1 cellular context compared by ENCODE assay signal in genomic region chr16:55323637-55324490, GRCh38.
TF ChIP-seq lines count a peak whose summit lies in the region.

Gene IRX6, plus strand, starts transcription at chr16:55324203. Its CDS starts 889 bp downstream, at chr16:55325092.

TF ChIP-seq in GM12878, 131 proteins besides CTCF, POLR2A, EP300 and RAD21:
- TF ChIP-seq MEF2B (IDR thresholded peaks at IDR 0.05; ENCODE audit: partially characterized antibody, poor library complexity, severe bottlenecking) (no peak), TCF12 (IDR thresholded peaks at IDR 0.05; ENCODE audit: low read depth, low read length) (no peak), ATF2 (IDR thresholded peaks at IDR 0.05; ENCODE audit: low read length) (no peak), MAX (IDR thresholded peaks at IDR 0.05; ENCODE audit: low read depth, low read length) (no peak), E4F1 (IDR thresholded peaks at IDR 0.05; ENCODE audit: borderline replicate concordance, partially characterized antibody) (no peak), IRF5 (IDR thresholded peaks at IDR 0.05; ENCODE audit: borderline replicate concordance) (no peak), ZBTB4 (CRISPR knock-in tag; IDR thresholded peaks at IDR 0.05) (no peak), SMAD5 (IDR thresholded peaks at IDR 0.05; ENCODE audit: low read depth) (no peak), HDAC2 (IDR thresholded peaks at IDR 0.05) (no peak), HCFC1 (IDR thresholded peaks at IDR 0.05; ENCODE audit: low read length) (no peak), EED (IDR thresholded peaks at IDR 0.05; ENCODE audit: low read depth) (no peak), BCL11A (IDR thresholded peaks at IDR 0.05; ENCODE audit: low read depth, low read length) (no peak), POLR2AphosphoS2 (IDR thresholded peaks at IDR 0.05; ENCODE audit: low read depth, low read length) (no peak), TAF1 (IDR thresholded peaks at IDR 0.05; ENCODE audit: borderline replicate concordance, low read depth, low read length) (no peak), IRF3 (IDR thresholded peaks at IDR 0.05) (no peak), CBX5 (IDR thresholded peaks at IDR 0.05; ENCODE audit: low read depth) (no peak), EZH2 (IDR thresholded peaks at IDR 0.05; ENCODE audit: borderline replicate concordance, control insufficient read depth, low read depth, low read length) (no peak), CHD4 (IDR thresholded peaks at IDR 0.05) (no peak)
